Comparison of ENCODE assay signal across 32 cellular contexts in the genomic region with DNA sequence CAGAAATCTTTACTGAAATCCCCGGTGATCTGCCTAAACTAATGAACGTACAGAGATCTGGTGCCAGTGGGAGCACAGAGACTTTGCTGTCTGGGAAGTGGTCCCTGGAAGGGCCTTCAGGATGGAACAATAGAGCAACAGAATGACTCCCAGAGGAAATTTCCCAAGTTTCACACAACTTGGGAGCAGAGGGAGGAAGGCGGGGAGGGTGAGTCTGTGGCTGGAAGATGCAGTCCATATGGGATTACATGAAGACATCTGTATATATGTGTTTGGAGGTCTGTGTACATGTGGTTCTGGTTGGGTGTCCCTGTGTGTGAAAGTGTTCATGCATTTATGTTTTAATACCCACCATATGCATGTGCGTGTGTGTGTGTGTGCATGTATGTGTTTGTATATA.
DNase-seq lines count a peak whose midpoint lies in the region; ATAC-seq, FAIRE-seq and TF ChIP-seq lines count a peak whose summit lies in the region.
"Had no signal": no experiment of that assay in that cellular context is flagged by ENCODE, and none has a peak within 500 bp of the region (broad histone marks: within the 10 kb centered on the region; RNA-seq: fewer than 3 reads in every experiment).

No MANE protein-coding gene starts in this region.

- TF ChIP-seq CTCF in GM23338 (conservative IDR thresholded peaks at IDR 0.05; ENCODE audit: low read depth in 2 of 2) (no peak), astrocyte (IDR thresholded peaks at IDR 0.05; ENCODE audit: insufficient read depth, low read depth, low read length) (no peak), foreskin fibroblast (IDR thresholded peaks at IDR 0.05; ENCODE audit: low read depth, low read length) (no peak)

- H3K79me2 ChIP-seq in GM23338 (replicated peaks; ENCODE audit: insufficient read depth) (no peaks in the 10 kb centered on the region), astrocyte (ENCODE audit: insufficient read depth, low read length) (no peaks in the 10 kb centered on the region), trophoblast cell (ENCODE audit: control insufficient read depth, insufficient read depth, low read length, poor library complexity) (peaks cover 4% of the 10 kb centered on the region)

- H3K14ac ChIP-seq in trophoblast cell (ENCODE audit: low read length): peak overlapping the region; percentile 0

- H3K27ac Mint-ChIP-seq in GM23338: no peak overlapping the region
- peak overlapping the region; percentile 96 for H3K27ac Mint-ChIP-seq in astrocyte (ENCODE audit: unreplicated experiment)
- H3K27ac Mint-ChIP-seq: activated CD8-positive, alpha-beta T cell treated with anti-CD3 and anti-CD28 coated beads, Interleukin-2, amount 10 ng/mL, durations not matched to agents 7 days and 5 days; activated naive CD8-positive, alpha-beta T cell treated with anti-CD3 and anti-CD28 coated beads, Interleukin-2, amount 50 U/mL, for 24 hours; CD8-positive, alpha-beta T cell; effector memory CD8-positive, alpha-beta T cell; natural killer cell; stimulated activated naive CD8-positive, alpha-beta T cell treated with anti-CD3 and anti-CD28 coated beads, Interleukin-15, Interleukin-2, amounts not matched to agents 100 ng/mL and 50 ng/mL, for 24 hours; T-helper 17 cell had no signal

- peaks cover 31% of the 10 kb centered on the region for H3K79me1 ChIP-seq in trophoblast cell (ENCODE audit: low read length)

- no peak overlapping the region for H3K4me3 Mint-ChIP-seq in GM23338
- no peak overlapping the region for H3K4me3 Mint-ChIP-seq in astrocyte (ENCODE audit: unreplicated experiment)
- H3K4me3 Mint-ChIP-seq: activated CD8-positive, alpha-beta T cell treated with anti-CD3 and anti-CD28 coated beads, Interleukin-2, amount 10 ng/mL, durations not matched to agents 7 days and 5 days; CD8-positive, alpha-beta T cell; effector memory CD8-positive, alpha-beta T cell; natural killer cell; stimulated activated naive CD8-positive, alpha-beta T cell treated with anti-CD3 and anti-CD28 coated beads, Interleukin-15, Interleukin-2, amounts not matched to agents 100 ng/mL and 50 ng/mL, for 24 hours; T-helper 17 cell had no signal

- no peak overlapping the region for H3K4me2 ChIP-seq in GM23338
- H3K4me2 ChIP-seq in astrocyte (ENCODE audit: low read length): peak overlapping the region; percentile 82
- H3K4me2 ChIP-seq in trophoblast cell (ENCODE audit: low read length): peak overlapping the region; percentile 7

- H4K8ac ChIP-seq in trophoblast cell (ENCODE audit: low read depth, low read length): peak overlapping the region; percentile 1

- H4K20me1 ChIP-seq in GM23338 (replicated peaks; ENCODE audit: insufficient read depth): no peaks in the 10 kb centered on the region
- H4K20me1 ChIP-seq in astrocyte (ENCODE audit: insufficient read depth, low read length): no peaks in the 10 kb centered on the region

- H3K9me3 ChIP-seq in astrocyte (ENCODE audit: insufficient read depth, low read depth, low read length) (no peaks in the 10 kb centered on the region), trophoblast cell (ENCODE audit: insufficient read depth, low read depth, low read length) (no peaks in the 10 kb centered on the region)
- H3K9me3 ChIP-seq: pancreas, thyroid gland had no signal

- H3K4me1 Mint-ChIP-seq in GM23338: peaks cover 15% of the 10 kb centered on the region
- peaks cover 33% of the 10 kb centered on the region for H3K4me1 Mint-ChIP-seq in astrocyte (ENCODE audit: low read depth, unreplicated experiment)
- H3K4me1 Mint-ChIP-seq: activated naive CD8-positive, alpha-beta T cell treated with anti-CD3 and anti-CD28 coated beads, Interleukin-2, amount 50 U/mL, for 24 hours; T-helper 17 cell had no signal

- no peak overlapping the region for H3K23ac ChIP-seq in trophoblast cell (ENCODE audit: low read length)

- no peaks in the 10 kb centered on the region for H3K27me3 ChIP-seq in GM23338 (ENCODE audit: insufficient read depth)
- H3K27me3 ChIP-seq in astrocyte (ENCODE audit: insufficient read depth, low read length): no peaks in the 10 kb centered on the region
- no peaks in the 10 kb centered on the region for H3K27me3 ChIP-seq in trophoblast cell (ENCODE audit: insufficient read depth, low read length)
- H3K27me3 ChIP-seq: breast epithelium, heart left ventricle, pancreas, right atrium auricular region, thyroid gland had no signal

- no peak overlapping the region for H2AK5ac ChIP-seq in trophoblast cell (ENCODE audit: low read length)

- no peaks in the 10 kb centered on the region for H3K36me3 Mint-ChIP-seq in GM23338 (ENCODE audit: low read depth)
- peaks cover 2% of the 10 kb centered on the region for H3K36me3 Mint-ChIP-seq in astrocyte (ENCODE audit: low read depth, unreplicated experiment)
- H3K36me3 Mint-ChIP-seq: CD8-positive, alpha-beta T cell; natural killer cell had no signal

- peaks cover 12% of the 10 kb centered on the region; the same call in 2 of the 3 replicates for H3K9me3 Mint-ChIP-seq in GM23338
- H3K9me3 Mint-ChIP-seq in astrocyte (ENCODE audit: unreplicated experiment): peaks cover 14% of the 10 kb centered on the region
- H3K9me3 Mint-ChIP-seq: natural killer cell had no signal

- H3K36me3 ChIP-seq in GM23338 (ENCODE audit: insufficient read depth) (no peaks in the 10 kb centered on the region), astrocyte (ENCODE audit: insufficient read depth, low read length) (no peaks in the 10 kb centered on the region), trophoblast cell (ENCODE audit: control insufficient read depth in 1 of 2, insufficient read depth in 2 of 2, low read length in 2 of 2) (no peaks in the 10 kb centered on the region)
- H3K36me3 ChIP-seq: breast epithelium, heart left ventricle, pancreas, right atrium auricular region, thyroid gland had no signal

- H3K4me1 ChIP-seq in GM23338 (ENCODE audit: insufficient read depth): peaks cover 11% of the 10 kb centered on the region
- H3K4me1 ChIP-seq in astrocyte (ENCODE audit: insufficient read depth, low read length): peaks cover 33% of the 10 kb centered on the region
- H3K4me1 ChIP-seq in trophoblast cell (ENCODE audit: control insufficient read depth in 1 of 2, insufficient read depth in 2 of 2, low read length in 2 of 2): peaks cover 0 to 19% of the 10 kb centered on the region in 2 experiments
- H3K4me1 ChIP-seq: pancreas had no signal

- H3K27ac ChIP-seq in GM23338 (ENCODE audit: low read depth) (no peak overlapping the region), astrocyte (ENCODE audit: low read depth, low read length) (peak overlapping the region; percentile 86), trophoblast cell (ENCODE audit: low read depth, low read length) (peak overlapping the region; percentile 76)
- H3K27ac ChIP-seq: breast epithelium, pancreas, right atrium auricular region, thyroid gland had no signal

- FAIRE-seq in astrocyte (lab: Jason Lieb, UNC): no peak
- FAIRE-seq: colon, pancreas had no signal

- no peak overlapping the region for H3K4ac ChIP-seq in trophoblast cell (ENCODE audit: low read depth, low read length)

- H3K9me2 ChIP-seq in GM23338 (ENCODE audit: insufficient read depth): no peaks in the 10 kb centered on the region

- H2BK12ac ChIP-seq in trophoblast cell (ENCODE audit: low read length): peak overlapping the region; percentile 0

- no peak overlapping the region for H4K12ac ChIP-seq in trophoblast cell (ENCODE audit: low read depth, low read length)

- no CpG with 5 or more reads among the region's 4 CpGs for WGBS in trophoblast cell (ENCODE audit: extremely low coverage, insufficient coverage, insufficient read length)

- H3F3A ChIP-seq in GM23338 (replicated peaks; ENCODE audit: low read depth): no peaks in the 10 kb centered on the region

- ATAC-seq in GM23338: no peak
- ATAC-seq in HG03095 (IDR thresholded peaks at IDR 0.05; ENCODE audit: unreplicated experiment): no peak
- ATAC-seq in stimulated activated naive CD8-positive, alpha-beta T cell treated with anti-CD3 and anti-CD28 coated beads, Interleukin-15, Interleukin-2, amounts not matched to agents 100 U/mL and 50 U/mL, for 24 hours: no peak
- ATAC-seq: CD8-positive, alpha-beta T cell; effector memory CD8-positive, alpha-beta T cell; T-helper 17 cell had no signal

- H3K4me3 ChIP-seq in GM23338 (no peak overlapping the region), astrocyte (ENCODE audit: insufficient read depth, low read depth, low read length) (no peak overlapping the region), foreskin fibroblast (ENCODE audit: low read depth in 1 of 2, low read length in 2 of 2) (no peak overlapping the region), trophoblast cell (ENCODE audit: low read depth, low read length) (no peak overlapping the region)
- H3K4me3 ChIP-seq: breast epithelium, pancreas, right atrium auricular region, thyroid gland had no signal

- no peaks in the 10 kb centered on the region for H3K27me3 Mint-ChIP-seq in GM23338 (ENCODE audit: insufficient read depth, low read depth, poor library complexity)
- H3K27me3 Mint-ChIP-seq in astrocyte (ENCODE audit: low read depth, unreplicated experiment): no peaks in the 10 kb centered on the region
- H3K27me3 Mint-ChIP-seq: activated naive CD8-positive, alpha-beta T cell treated with anti-CD3 and anti-CD28 coated beads, Interleukin-2, amount 50 U/mL, for 24 hours had no signal

- DNase-seq in GM23338 (ENCODE audit: low spot score) (no peak), astrocyte (ENCODE audit: low read depth) (no peak), foreskin fibroblast (peak; percentile 18 to 57), trophoblast cell (no peak), kidney glomerular epithelial cell (lab: John Stamatoyannopoulos, UW) (no peak)
- DNase-seq in activated effector memory CD4-positive, alpha-beta T cell treated with Interleukin-2 at 50 U/mL for 16 hours: no peak
- no peak for DNase-seq in stimulated activated naive CD8-positive, alpha-beta T cell treated with anti-CD3 and anti-CD28 coated beads, Interleukin-15, Interleukin-2, amounts not matched to agents 100 U/mL and 50 U/mL, for 24 hours
- DNase-seq: activated CD4-positive, alpha-beta T cell treated with anti-CD3 and anti-CD28 coated beads for 1 hour; activated CD8-positive, alpha-beta T cell treated with anti-CD3 and anti-CD28 coated beads, Interleukin-2, amount 10 ng/mL, durations not matched to agents 7 days and 5 days; activated gamma-delta T cell treated with Interleukin-2 at 50 U/mL for 16 hours; activated naive CD8-positive, alpha-beta T cell treated with anti-CD3 and anti-CD28 coated beads, Interleukin-2, amount 50 U/mL, for 24 hours; CD8-positive, alpha-beta T cell; DMS153; effector memory CD8-positive, alpha-beta T cell; GOT3; heart left ventricle; KG1; left colon; midbrain; MM.1S; natural killer cell; NCI-H1436; NCI-H524; pancreas; stimulated activated CD4-positive, alpha-beta T cell treated with anti-CD3 and anti-CD28 coated beads, Interleukin-4, amount 100 ng/mL, for 4 hours; T-helper 17 cell; thyroid gland had no signal

- H3K9ac ChIP-seq in astrocyte (ENCODE audit: low read length) (peak overlapping the region; percentile 32), trophoblast cell (ENCODE audit: low read length) (no peak overlapping the region)

- H2BK120ac ChIP-seq in trophoblast cell (ENCODE audit: insufficient read depth, low read length, poor library complexity): peak overlapping the region; percentile 50

- H2AFZ ChIP-seq in GM23338 (0 out of 2 replicates have a peak overlapping the region, but pooled peaks have one; percentile 99), astrocyte (ENCODE audit: low read depth, low read length) (no peak overlapping the region), trophoblast cell (ENCODE audit: insufficient read depth, low read length, poor library complexity) (peak overlapping the region; percentile 1)

- peak overlapping the region; percentile 16 for H2BK5ac ChIP-seq in trophoblast cell (ENCODE audit: low read depth, low read length, poor library complexity)

- peak overlapping the region; percentile 83 for H4K91ac ChIP-seq in trophoblast cell (ENCODE audit: low read depth, low read length)

- H3K18ac ChIP-seq in trophoblast cell (ENCODE audit: low read length): peak overlapping the region; percentile 0

Comparison
In these comparisons a context has a peak if more than half of its experiments do, and no peak if none do; other contexts are left out.
1. DNase-seq: peak in foreskin fibroblast (2 of 2); none in GM23338 (single experiment), astrocyte (single experiment), trophoblast cell (0 of 2), kidney glomerular epithelial cell (single experiment), activated effector memory CD4-positive, alpha-beta T cell treated with Interleukin-2 at 50 U/mL for 16 hours (single experiment) and stimulated activated naive CD8-positive, alpha-beta T cell treated with anti-CD3 and anti-CD28 coated beads, Interleukin-15, Interleukin-2, amounts not matched to agents 100 U/mL and 50 U/mL, for 24 hours (single experiment).